10 cellular contexts compared by ENCODE assay signal in the genomic region with DNA sequence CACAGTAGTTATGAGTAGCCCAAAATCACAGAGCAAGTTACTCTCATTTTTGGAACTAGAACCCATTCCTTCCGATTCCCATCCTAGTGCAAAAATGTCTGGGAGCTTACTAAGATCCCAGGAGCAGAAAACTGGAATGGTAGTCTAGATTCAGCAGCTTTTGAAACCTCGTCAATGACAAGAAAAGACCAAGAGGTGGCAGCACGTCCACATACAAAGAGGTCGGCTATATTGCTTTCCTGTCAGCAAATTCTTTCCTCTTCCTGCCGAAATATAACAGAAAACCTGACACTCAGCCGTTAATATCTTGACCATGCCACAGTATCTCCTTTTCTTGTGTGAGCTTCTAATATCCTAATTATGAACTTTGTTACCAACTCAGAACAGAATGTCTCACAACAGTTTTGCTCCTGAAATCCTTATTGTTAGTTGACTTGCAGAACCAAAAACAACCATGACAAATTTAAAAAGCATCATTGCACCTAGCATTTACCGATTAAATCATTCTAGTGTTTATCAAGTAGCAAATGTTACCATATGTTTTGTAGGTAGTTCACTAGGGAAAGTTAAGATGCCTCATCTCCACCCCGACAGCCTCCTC.
DNase-seq lines count a peak whose midpoint lies in the region; ATAC-seq and TF ChIP-seq lines count a peak whose summit lies in the region.
"Had no signal": no experiment of that assay in that cellular context is flagged by ENCODE, and none has a peak within 500 bp of the region (broad histone marks: within the 10 kb centered on the region; RNA-seq: fewer than 3 reads in every experiment).

No MANE protein-coding gene starts in this region.

- H3K4me3 Mint-ChIP-seq in MCF 10A (ENCODE audit: unreplicated experiment): no peak overlapping the region
- no peak overlapping the region for H3K4me3 Mint-ChIP-seq in stimulated activated naive CD8-positive, alpha-beta T cell treated with anti-CD3 and anti-CD28 coated beads, Interleukin-15, amount 100 ng/mL, for 72 hours
- no peak overlapping the region for H3K4me3 Mint-ChIP-seq in CD8-positive, alpha-beta memory T cell
- H3K4me3 Mint-ChIP-seq: IgD-negative memory B cell; naive thymus-derived CD4-positive, alpha-beta T cell had no signal

- DNase-seq in AG09319 (ENCODE audit: extremely low read depth, low read depth) (peak; percentile 23), GM12864 (ENCODE audit: low read depth) (peak; percentile 10), NT2/D1 (ENCODE audit: low read depth, low spot score) (peak; percentile 51), MCF 10A (ENCODE audit: unreplicated experiment) (peak; percentile 78), iris pigment epithelial cell (ENCODE audit: low read depth) (peak; percentile 56)
- DNase-seq in stimulated activated naive CD8-positive, alpha-beta T cell treated with anti-CD3 and anti-CD28 coated beads, Interleukin-15, amount 100 ng/mL, for 72 hours: peak; percentile 14 to 20
- no peak for DNase-seq in CD8-positive, alpha-beta memory T cell

- TF ChIP-seq CTCF in AG09319 (IDR thresholded peaks at IDR 0.05; ENCODE audit: low read depth, low read length): peak; percentile 76
- TF ChIP-seq CTCF in GM12864 (IDR thresholded peaks at IDR 0.05; ENCODE audit: low read depth, low read length, missing control alignments): peak; percentile 75
- peak; percentile 79 for TF ChIP-seq CTCF in MCF 10A (IDR thresholded peaks at IDR 0.05; ENCODE audit: unreplicated experiment)

- peak; percentile 59 for ATAC-seq in HG03469 (IDR thresholded peaks at IDR 0.05; ENCODE audit: unreplicated experiment)
- ATAC-seq in stimulated activated naive CD8-positive, alpha-beta T cell treated with anti-CD3 and anti-CD28 coated beads, Interleukin-15, amount 100 ng/mL, for 72 hours: no peak
- ATAC-seq: naive thymus-derived CD4-positive, alpha-beta T cell had no signal

- H3K27me3 ChIP-seq in NT2/D1 (ENCODE audit: insufficient read depth, insufficient read length): no peaks in the 10 kb centered on the region
- H3K27me3 ChIP-seq in CD8-positive, alpha-beta memory T cell (ENCODE audit: insufficient read depth, low read length, poor library complexity, severe bottlenecking): no peaks in the 10 kb centered on the region

- no peaks in the 10 kb centered on the region for H3K27me3 Mint-ChIP-seq in MCF 10A (ENCODE audit: insufficient read depth, unreplicated experiment)
- no peaks in the 10 kb centered on the region for H3K27me3 Mint-ChIP-seq in stimulated activated naive CD8-positive, alpha-beta T cell treated with anti-CD3 and anti-CD28 coated beads, Interleukin-15, amount 100 ng/mL, for 72 hours
- no peaks in the 10 kb centered on the region for H3K27me3 Mint-ChIP-seq in CD8-positive, alpha-beta memory T cell

- no peak overlapping the region for H3K9ac ChIP-seq in NT2/D1 (ENCODE audit: insufficient read length, low read depth)

- no TSS peak for BruUV-seq in MCF 10A (replicated peaks; lab: Mats Ljungman, UMichigan)

- H3K9me3 Mint-ChIP-seq in MCF 10A (ENCODE audit: unreplicated experiment): no peaks in the 10 kb centered on the region
- no peaks in the 10 kb centered on the region for H3K9me3 Mint-ChIP-seq in stimulated activated naive CD8-positive, alpha-beta T cell treated with anti-CD3 and anti-CD28 coated beads, Interleukin-15, amount 100 ng/mL, for 72 hours
- peaks cover 0 to 7% (median 0%) of the 10 kb centered on the region in 5 donors for H3K9me3 Mint-ChIP-seq in CD8-positive, alpha-beta memory T cell
- H3K9me3 Mint-ChIP-seq: naive thymus-derived CD4-positive, alpha-beta T cell had no signal

- no peak overlapping the region for H3K27ac Mint-ChIP-seq in MCF 10A (ENCODE audit: low read depth, unreplicated experiment)
- no peak overlapping the region for H3K27ac Mint-ChIP-seq in stimulated activated naive CD8-positive, alpha-beta T cell treated with anti-CD3 and anti-CD28 coated beads, Interleukin-15, amount 100 ng/mL, for 72 hours
- no peak overlapping the region for H3K27ac Mint-ChIP-seq in CD8-positive, alpha-beta memory T cell
- H3K27ac Mint-ChIP-seq: IgD-negative memory B cell; naive thymus-derived CD4-positive, alpha-beta T cell had no signal

- peaks cover 19% of the 10 kb centered on the region; the same call in 1 of the 2 replicates for H3K9me3 ChIP-seq in NT2/D1 (ENCODE audit: insufficient read depth, low read length)
- H3K9me3 ChIP-seq in CD8-positive, alpha-beta memory T cell (ENCODE audit: low read length): no peaks in the 10 kb centered on the region

- CTCF ChIA-PET in MCF 10A (lab: Yijun Ruan, JAX): interaction anchor here (0.6 to 11.8 kb wide), 59 partner anchors 9 to 492 kb away, joined by 3 to 436 read pairs (median 4); no protein-coding TSS in a partner anchor
- CTCF ChIA-PET in CD8-positive, alpha-beta memory T cell (lab: Charles Lee): interaction anchor here (1.2 kb wide), 1 partner anchor 408 kb away, joined by 6 read pairs; no protein-coding TSS in a partner anchor

- H3K4me1 ChIP-seq in NT2/D1 (ENCODE audit: insufficient read depth, insufficient read length): no peaks in the 10 kb centered on the region
- H3K4me1 ChIP-seq in CD8-positive, alpha-beta memory T cell (ENCODE audit: insufficient read depth, low read length): no peaks in the 10 kb centered on the region

- H3K27ac ChIP-seq in CD8-positive, alpha-beta memory T cell (ENCODE audit: low read depth, low read length): no peak overlapping the region

- POLR2A ChIA-PET in MCF 10A (lab: Yijun Ruan, JAX): interaction anchor here (0.7 to 4.0 kb wide), 15 partner anchors 35 to 470 kb away, joined by 3 to 37 read pairs (median 3); no protein-coding TSS in a partner anchor
- POLR2A ChIA-PET in CD8-positive, alpha-beta memory T cell (lab: Charles Lee): no interaction called here

- intact Hi-C loops in MCF 10A (cut with micrococcal nuclease): loop anchor here (1.0 to 5.0 kb wide), 7 partner anchors 231 to 506 kb away; no protein-coding TSS in a partner anchor

- H3K36me3 Mint-ChIP-seq in MCF 10A (ENCODE audit: insufficient read depth, unreplicated experiment): no peaks in the 10 kb centered on the region
- H3K36me3 Mint-ChIP-seq in CD8-positive, alpha-beta memory T cell: no peaks in the 10 kb centered on the region
- H3K36me3 Mint-ChIP-seq: IgD-negative memory B cell; naive thymus-derived CD4-positive, alpha-beta T cell had no signal

- H3K36me3 ChIP-seq in NT2/D1 (ENCODE audit: insufficient read depth, insufficient read length, low read length): no peaks in the 10 kb centered on the region
- H3K36me3 ChIP-seq in CD8-positive, alpha-beta memory T cell (ENCODE audit: insufficient read depth, low read length): no peaks in the 10 kb centered on the region

- H3K4me3 ChIP-seq in GM12864 (ENCODE audit: low read depth, low read length) (no peak overlapping the region), NT2/D1 (ENCODE audit: insufficient read length, low read depth) (no peak overlapping the region)
- H3K4me3 ChIP-seq in CD8-positive, alpha-beta memory T cell (ENCODE audit: low read length): no peak overlapping the region

- H3K4me1 Mint-ChIP-seq in MCF 10A (ENCODE audit: insufficient read depth, unreplicated experiment): peaks cover 21% of the 10 kb centered on the region
- H3K4me1 Mint-ChIP-seq in stimulated activated naive CD8-positive, alpha-beta T cell treated with anti-CD3 and anti-CD28 coated beads, Interleukin-15, amount 100 ng/mL, for 72 hours: no peaks in the 10 kb centered on the region
- H3K4me1 Mint-ChIP-seq in CD8-positive, alpha-beta memory T cell: no peaks in the 10 kb centered on the region
- H3K4me1 Mint-ChIP-seq: IgD-negative memory B cell had no signal

Comparison
In these comparisons a context has a peak if more than half of its experiments do, and no peak if none do; other contexts are left out.
1. DNase-seq: peak in AG09319 (single experiment), GM12864 (single experiment), NT2/D1 (single experiment), MCF 10A (single experiment), iris pigment epithelial cell (single experiment) and stimulated activated naive CD8-positive, alpha-beta T cell treated with anti-CD3 and anti-CD28 coated beads, Interleukin-15, amount 100 ng/mL, for 72 hours (2 of 2); none in CD8-positive, alpha-beta memory T cell (0 of 5).
2. Peak in every context shown above with its lines, with median percentiles within 50 percentile points of each other: CTCF ChIP-seq.